8 cellular contexts compared by ENCODE assay signal in genomic region chr17:8138672-8139371, GRCh38. TPM values are rescaled to one million over a fixed set of nuclear protein-coding genes. Genes with fewer than 3 reads are reported as not detected.
DNase-seq lines count a peak whose midpoint lies in the region; ATAC-seq and TF ChIP-seq lines count a peak whose summit lies in the region.

No MANE protein-coding gene starts in this region.

- intact Hi-C loops in ascending aorta (cut with DNase I) (loop anchor here (1.0 to 5.0 kb wide), 6 partner anchors 12 to 110 kb away; partner anchors contain the start of genes CTC1, HES7 and PFAS), right cardiac atrium (cut with DNase I) (no loop called here), aorta (cut with DNase I) (loop anchor here in 1 of 2 donors (1.0 to 2.0 kb wide), 3 partner anchors 20 to 48 kb away; partner anchors contain the start of gene ALOXE3)

- no peak overlapping the region for H3K4me3 Mint-ChIP-seq in T-helper 17 cell

- no peaks in the 10 kb centered on the region for H3K36me3 Mint-ChIP-seq in T-helper 17 cell (ENCODE audit: low read depth)

- H3K27ac ChIP-seq in ascending aorta (peak overlapping the region; percentile 77), right cardiac atrium (ENCODE audit: low read length) (peak overlapping the region; percentile 87), aorta (ENCODE audit: low read depth in 1 of 2, low read length in 2 of 2) (peak overlapping the region in 1 of 2 donors; percentile 26)

- peak; percentile 77 for TF ChIP-seq CTCF in GM13976 (IDR thresholded peaks at IDR 0.05; ENCODE audit: borderline replicate concordance, control extremely low read depth, extremely low read depth, insufficient read depth, missing control alignments)
- peak; percentile 82 to 91 (median 87) for TF ChIP-seq CTCF in ascending aorta (IDR thresholded peaks at IDR 0.05)

- peak; percentile 91 for DNase-seq in GM13976 (ENCODE audit: low spot score)
- DNase-seq in NCI-H1694 (lab: John Stamatoyannopoulos, UW): peak; percentile 98
- DNase-seq in T-helper 17 cell: peak; percentile 85 to 92 (median 86)
- DNase-seq in ascending aorta (ENCODE audit: low spot score in 2 of 2): peak; percentile 86 to 98
- DNase-seq in right cardiac atrium: peak; percentile 93 to 98 (median 98)
- DNase-seq in putamen (ENCODE audit: low spot score): peak; percentile 94
- peak; percentile 97 to 98 for DNase-seq in aorta

- ATAC-seq in HG02884 (IDR thresholded peaks at IDR 0.05; ENCODE audit: unreplicated experiment): peak; percentile 93
- peak; percentile 85 for ATAC-seq in T-helper 17 cell
- peak; percentile 93 for ATAC-seq in right cardiac atrium
- peak; percentile 95 for ATAC-seq in aorta (ENCODE audit: low FRiP score)

- H3K4me3 ChIP-seq in ascending aorta (peak overlapping the region; percentile 11 to 36), right cardiac atrium (ENCODE audit: low read length) (no peak overlapping the region), aorta (ENCODE audit: low read length in 2 of 2) (no peak overlapping the region)

- 1% methylated on average over 46 of the region's 46 CpGs for WGBS in right cardiac atrium
- 1% methylated on average over 46 of the region's 46 CpGs for WGBS in aorta, 2 donors

- in situ Hi-C loops in GM13976 (cut with MboI; ENCODE audit: low sequenced_read_pairs, unreplicated experiment): no loop called here

- no peaks in the 10 kb centered on the region for H3K9me3 ChIP-seq in T-helper 17 cell (ENCODE audit: control insufficient read depth, low read length, poor library complexity, severe bottlenecking)
- no peaks in the 10 kb centered on the region for H3K9me3 ChIP-seq in ascending aorta
- no peaks in the 10 kb centered on the region for H3K9me3 ChIP-seq in right cardiac atrium (ENCODE audit: control insufficient read depth, low read length)
- H3K9me3 ChIP-seq in aorta (ENCODE audit: control insufficient read depth, low read length): no peaks in the 10 kb centered on the region

- H3K36me3 ChIP-seq in ascending aorta (peaks cover 46 to 47% of the 10 kb centered on the region in 2 donors), aorta (ENCODE audit: control insufficient read depth in 1 of 2, insufficient read depth in 2 of 2, low read length in 1 of 2) (peaks cover 0 to 26% of the 10 kb centered on the region in 2 donors)

- H3K4me1 Mint-ChIP-seq in T-helper 17 cell: peaks cover 8% of the 10 kb centered on the region

- H3K27ac Mint-ChIP-seq in T-helper 17 cell: no peak overlapping the region

- H3K27me3 ChIP-seq in ascending aorta: no peaks in the 10 kb centered on the region
- H3K27me3 ChIP-seq in right cardiac atrium (ENCODE audit: control insufficient read depth, insufficient read depth): no peaks in the 10 kb centered on the region
- no peaks in the 10 kb centered on the region for H3K27me3 ChIP-seq in aorta (ENCODE audit: control insufficient read depth in 1 of 2, insufficient read depth in 2 of 2, low read length in 1 of 2)

- H3K4me1 ChIP-seq in ascending aorta (peaks cover 4 to 16% of the 10 kb centered on the region in 2 donors), right cardiac atrium (ENCODE audit: control insufficient read depth, insufficient read depth, low read length) (no peaks in the 10 kb centered on the region), aorta (ENCODE audit: control insufficient read depth in 1 of 2, insufficient read depth in 2 of 2, low read length in 2 of 2) (peaks cover 0 to 1% of the 10 kb centered on the region in 2 donors)

- H3K27me3 Mint-ChIP-seq in T-helper 17 cell: no peaks in the 10 kb centered on the region

RNA-seq across cellular contexts. Expression of gene PER1, which starts 13.4 kb away (rescaled TPM):
- total RNA-seq in T-helper 17 cell (1,000 to 10,000 TPM; 1,926 to 2,038 TPM), ascending aorta (178 TPM), right cardiac atrium (100 to 1,000 TPM in 3 of 4 donors, 10 to 100 TPM in 1; 96.2 to 150 (median 124) TPM), aorta (100 to 1,000 TPM; 100 to 297 TPM)
- polyA plus RNA-seq in right cardiac atrium (110 TPM), aorta (100 to 1,000 TPM in 1 of 2 donors, 10 to 100 TPM in 1; 34.3 to 246 TPM)

RNA-seq across cellular contexts. Expression of gene HES7, which starts 14.9 kb away (rescaled TPM):
- not detected for total RNA-seq in T-helper 17 cell
- total RNA-seq in ascending aorta: not detected
- under 1 TPM; 0.62 to 0.76 (median 0.73) TPM for total RNA-seq in right cardiac atrium
- polyA plus RNA-seq in right cardiac atrium: 0.25 TPM
- under 1 TPM; 0.19 to 0.30 TPM for total RNA-seq in aorta
- polyA plus RNA-seq in aorta: 1 to 10 TPM in 1 of 2 donors, not detected in 1; 1.6 TPM

RNA-seq across cellular contexts. Expression of gene ALOXE3, which starts 20.5 kb away (rescaled TPM):
- total RNA-seq in T-helper 17 cell: not detected
- total RNA-seq in ascending aorta: not detected
- not detected for total RNA-seq in right cardiac atrium
- not detected for polyA plus RNA-seq in right cardiac atrium
- total RNA-seq in aorta: not detected
- not detected for polyA plus RNA-seq in aorta

RNA-seq across cellular contexts. Expression of gene VAMP2, which starts 23.9 kb away (rescaled TPM):
- total RNA-seq in T-helper 17 cell (100 to 1,000 TPM; 209 to 252 TPM), ascending aorta (28.3 TPM), right cardiac atrium (10 to 100 TPM; 68.7 to 74.9 (median 71.8) TPM), aorta (10 to 100 TPM; 73.4 to 80.8 TPM)
- polyA plus RNA-seq in right cardiac atrium (50.2 TPM), aorta (100 to 1,000 TPM in 1 of 2 donors, 10 to 100 TPM in 1; 59.7 to 105 TPM)

RNA-seq across cellular contexts. Expression of gene TMEM107, which starts 37.4 kb away (rescaled TPM):
- total RNA-seq in T-helper 17 cell: 10 to 100 TPM; 33.0 to 33.9 TPM
- 1.6 TPM for total RNA-seq in ascending aorta
- 10 to 100 TPM in 2 of 4 donors, 1 to 10 TPM in 2; 7.1 to 11.4 (median 9.2) TPM for total RNA-seq in right cardiac atrium
- 7.2 TPM for polyA plus RNA-seq in right cardiac atrium
- 10 to 100 TPM in 1 of 2 donors, 1 to 10 TPM in 1; 8.9 to 12.3 TPM for total RNA-seq in aorta
- 10 to 100 TPM in 1 of 2 donors, 1 to 10 TPM in 1; 9.9 to 20.9 TPM for polyA plus RNA-seq in aorta

Comparison
In these comparisons a context has a peak if more than half of its experiments do, and no peak if none do; other contexts are left out.
1. H3K4me3 ChIP-seq: peak in ascending aorta (2 of 2); none in right cardiac atrium (single experiment) and aorta (0 of 2).
2. RNA of gene PER1, which starts 13.4 kb away (total RNA-seq): 1,926 to 2,038 TPM in T-helper 17 cell; 100 to 297 TPM in aorta, 178 TPM in ascending aorta (single experiment) and 96.2 to 150 TPM in right cardiac atrium; every median in the first group is over 4 times any median in the second.
3. Peak in every context shown above with its lines, with median percentiles within 50 percentile points of each other: DNase-seq and ATAC-seq.